19 cellular contexts compared by ENCODE assay signal in the genomic region with DNA sequence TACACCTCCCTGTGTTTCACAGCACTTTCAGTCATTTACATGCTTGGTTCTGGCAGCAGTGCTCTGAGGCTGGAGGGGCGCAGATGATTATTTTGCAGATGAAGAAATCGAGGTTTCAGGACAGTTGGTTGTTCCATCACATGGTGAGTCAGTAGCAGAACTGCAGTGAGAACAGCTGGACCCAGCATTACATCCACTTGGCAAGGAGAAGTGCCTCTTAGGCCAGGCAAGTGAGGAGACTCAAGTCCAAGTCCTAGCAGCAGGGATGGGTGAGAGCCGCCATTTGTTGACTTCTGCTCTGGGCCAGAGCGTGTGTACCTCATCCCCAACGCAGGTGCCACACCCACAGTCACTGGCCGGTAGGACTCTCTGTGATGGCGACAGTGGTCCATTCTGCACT. TPM values are rescaled to one million over a fixed set of nuclear protein-coding genes. Genes with fewer than 3 reads are reported as not detected.
"Had no signal": no experiment of that assay in that cellular context is flagged by ENCODE, and none has a peak within 500 bp of the region (broad histone marks: within the 10 kb centered on the region; RNA-seq: fewer than 3 reads in every experiment).

No MANE protein-coding gene starts in this region.

- H3K4me3 Mint-ChIP-seq: activated CD8-positive, alpha-beta memory T cell treated with anti-CD3 and anti-CD28 coated beads, Interleukin-2, amount 10 ng/mL, durations not matched to agents 7 days and 5 days; activated T-cell treated with anti-CD3 and anti-CD28 coated beads, Interleukin-2, amount 50 U/mL, for 24 hours; stimulated activated effector memory CD8-positive, alpha-beta T cell treated with anti-CD3 and anti-CD28 coated beads, Interleukin-12 subunit alpha, Interleukin-12 subunit beta, amount 100 ng/mL, for 72 hours had no signal

- ATAC-seq: activated CD8-positive, alpha-beta memory T cell treated with anti-CD3 and anti-CD28 coated beads, Interleukin-2, amount 10 ng/mL, durations not matched to agents 7 days and 5 days; activated naive CD4-positive, alpha-beta T cell treated with anti-CD3 and anti-CD28 coated beads, Interleukin-2, amount 50 U/mL, for 72 hours; body of pancreas; stimulated activated effector memory CD8-positive, alpha-beta T cell treated with anti-CD3 and anti-CD28 coated beads, Interleukin-12 subunit alpha, Interleukin-12 subunit beta, amount 100 ng/mL, for 72 hours had no signal

- H3K27ac Mint-ChIP-seq: activated CD8-positive, alpha-beta memory T cell treated with anti-CD3 and anti-CD28 coated beads, Interleukin-2, amount 10 ng/mL, durations not matched to agents 7 days and 5 days; activated naive CD4-positive, alpha-beta T cell treated with anti-CD3 and anti-CD28 coated beads, Interleukin-2, amount 50 U/mL, for 72 hours; activated T-cell treated with anti-CD3 and anti-CD28 coated beads, Interleukin-2, amount 50 U/mL, for 24 hours; stimulated activated effector memory CD8-positive, alpha-beta T cell treated with anti-CD3 and anti-CD28 coated beads, Interleukin-12 subunit alpha, Interleukin-12 subunit beta, amount 100 ng/mL, for 72 hours had no signal

- DNase-seq: activated CD4-positive, alpha-beta T cell treated with anti-CD3 and anti-CD28 coated beads, Interleukin-2, amount 50 U/mL, for 48 hours; activated CD8-positive, alpha-beta memory T cell treated with anti-CD3 and anti-CD28 coated beads, Interleukin-2, amount 10 ng/mL, durations not matched to agents 7 days and 5 days; activated effector memory CD4-positive, alpha-beta T cell treated with Interleukin-2 at 50 U/mL for 16 hours; activated T-cell treated with anti-CD3 and anti-CD28 coated beads, Interleukin-2, amount 50 U/mL, for 24 hours; amniotic stem cell; effector memory CD4-positive, alpha-beta T cell; hypothalamus; mesendoderm; sigmoid colon; thyroid gland; uterus had no signal

- H3K9me3 ChIP-seq: body of pancreas, sigmoid colon, thyroid gland, uterus had no signal

- H3K4me3 ChIP-seq: body of pancreas, sigmoid colon, thyroid gland, uterus had no signal

- H3K36me3 Mint-ChIP-seq: activated CD8-positive, alpha-beta memory T cell treated with anti-CD3 and anti-CD28 coated beads, Interleukin-2, amount 10 ng/mL, durations not matched to agents 7 days and 5 days; activated naive CD4-positive, alpha-beta T cell treated with anti-CD3 and anti-CD28 coated beads, Interleukin-2, amount 50 U/mL, for 72 hours had no signal

- H3K36me3 ChIP-seq: sigmoid colon, thyroid gland, uterus had no signal

- H3K27me3 ChIP-seq: body of pancreas, sigmoid colon, thyroid gland, uterus had no signal

- H3K9me3 Mint-ChIP-seq: activated naive CD4-positive, alpha-beta T cell treated with anti-CD3 and anti-CD28 coated beads, Interleukin-2, amount 50 U/mL, for 72 hours; activated T-cell treated with anti-CD3 and anti-CD28 coated beads, Interleukin-2, amount 50 U/mL, for 24 hours; stimulated activated effector memory CD8-positive, alpha-beta T cell treated with anti-CD3 and anti-CD28 coated beads, Interleukin-12 subunit alpha, Interleukin-12 subunit beta, amount 100 ng/mL, for 72 hours had no signal

- H3K27me3 Mint-ChIP-seq: activated CD8-positive, alpha-beta memory T cell treated with anti-CD3 and anti-CD28 coated beads, Interleukin-2, amount 10 ng/mL, durations not matched to agents 7 days and 5 days; activated T-cell treated with anti-CD3 and anti-CD28 coated beads, Interleukin-2, amount 50 U/mL, for 24 hours had no signal

RNA-seq across cellular contexts. Expression of a gene that starts 26.8 kb away (rescaled TPM):
- total RNA-seq: activated CD8-positive, alpha-beta memory T cell treated with anti-CD3 and anti-CD28 coated beads, Interleukin-2, amount 10 ng/mL, durations not matched to agents 7 days and 5 days; activated naive CD4-positive, alpha-beta T cell treated with anti-CD3 and anti-CD28 coated beads, Interleukin-2, amount 50 U/mL, for 72 hours; fibroblast of lung; kidney epithelial cell; liver; pulmonary artery endothelial cell; sigmoid colon; T-helper 1 cell treated with Interleukin-12 subunit alpha and Interleukin-12 subunit beta and Interleukin-4 antibody, amounts not matched to agents 30 ng/mL and 1 ng/mL, for 36 hours; thyroid gland had no signal
- polyA plus RNA-seq: fibroblast of lung, liver, sigmoid colon had no signal
